ENCODE assay signal across 11 cellular contexts in genomic region chr15:93071469-93071891, GRCh38. TPM values are rescaled to one million over a fixed set of nuclear protein-coding genes. Genes with fewer than 3 reads are reported as not detected.
DNase-seq lines count a peak whose midpoint lies in the region; ATAC-seq, FAIRE-seq and TF ChIP-seq lines count a peak whose summit lies in the region.
"Had no signal": no experiment of that assay in that cellular context is flagged by ENCODE, and none has a peak within 500 bp of the region (broad histone marks: within the 10 kb centered on the region; RNA-seq: fewer than 3 reads in every experiment).

No MANE protein-coding gene starts in this region.

- H3K36me3 ChIP-seq in kidney (ENCODE audit: control insufficient read depth in 1 of 2, insufficient read depth in 2 of 2, low read length in 2 of 2) (no peaks in the 10 kb centered on the region), skeletal muscle tissue (ENCODE audit: control insufficient read depth in 3 of 3, insufficient read depth in 3 of 3, low read length in 3 of 3) (peaks cover 0 to 7% (median 3%) of the 10 kb centered on the region in 3 donors)

- H3K27ac ChIP-seq in H9 (ENCODE audit: insufficient read length, low read depth, low read length) (no peak overlapping the region), caudate nucleus (ENCODE audit: low read depth, low read length) (peak overlapping the region; percentile 26), kidney (ENCODE audit: low read depth in 2 of 2, low read length in 2 of 2) (no peak overlapping the region), skeletal muscle tissue (ENCODE audit: low read depth, low read length) (peak overlapping the region; percentile 85)

- no peak overlapping the region for H2BK15ac ChIP-seq in H9 (ENCODE audit: low read depth, low read length)

- H3K9ac ChIP-seq in H9 (ENCODE audit: extremely low read depth, insufficient read length, low read length): peak overlapping the region; percentile 9
- peak overlapping the region in 1 of 2 donors; percentile 46 for H3K9ac ChIP-seq in kidney (ENCODE audit: low read length in 2 of 2)
- peak overlapping the region; percentile 78 to 92 (median 87) for H3K9ac ChIP-seq in skeletal muscle tissue (ENCODE audit: low read depth in 1 of 3, low read length in 3 of 3)

- H4K20me1 ChIP-seq in H9 (ENCODE audit: control insufficient read depth, insufficient read depth, insufficient read length): no peaks in the 10 kb centered on the region

- intact Hi-C loops in kidney (cut with DNase I): no loop called here

- no peak overlapping the region for H4K8ac ChIP-seq in H9 (replicated peaks; ENCODE audit: insufficient read length, low read depth, low read length)

- H3T11ph ChIP-seq in H9 (ENCODE audit: low read length): no peak overlapping the region

- no peak overlapping the region; the same call in 1 of the 2 replicates for H3K14ac ChIP-seq in H9 (ENCODE audit: insufficient read depth, low read length)

- H3K4me1 ChIP-seq in H9 (ENCODE audit: insufficient read depth, low read length): peaks cover 8% of the 10 kb centered on the region; the same call in 1 of the 2 replicates
- peaks cover 4% of the 10 kb centered on the region in 2 donors for H3K4me1 ChIP-seq in kidney (ENCODE audit: control insufficient read depth in 1 of 2, insufficient read depth in 1 of 2, low read depth in 1 of 2, low read length in 2 of 2)
- peaks cover 67 to 81% (median 80%) of the 10 kb centered on the region in 3 donors for H3K4me1 ChIP-seq in skeletal muscle tissue (ENCODE audit: control insufficient read depth in 3 of 3, insufficient read depth in 3 of 3, low read length in 3 of 3)

- no peak overlapping the region for H2BK20ac ChIP-seq in H9 (ENCODE audit: low read depth, low read length, poor library complexity, severe bottlenecking)

- DNase-seq in H9: no peak
- DNase-seq in caudate nucleus (lab: John Stamatoyannopoulos, UW): no peak
- no peak for DNase-seq in kidney
- DNase-seq in activated CD8-positive, alpha-beta memory T cell treated with anti-CD3 and anti-CD28 coated beads for 24 hours: no peak
- no peak for DNase-seq in stimulated activated naive CD8-positive, alpha-beta T cell treated with anti-CD3 and anti-CD28 coated beads, Interleukin-15, amount 100 ng/mL, for 72 hours
- DNase-seq in cortex of kidney (lab: John Stamatoyannopoulos, UW): no peak
- DNase-seq: activated B cell treated with CpG ODN at 0.5 μM for 24 hours; GF-D8; NK-92 treated with Interleukin-12 subunit alpha and Interleukin-12 subunit beta, amount 100 ng/mL, for 24 hours had no signal

- H4K5ac ChIP-seq in H9 (ENCODE audit: insufficient read length, low read depth, low read length): no peak overlapping the region

- no peak overlapping the region for H2BK12ac ChIP-seq in H9 (ENCODE audit: insufficient read length, low read depth, low read length)

- no peak overlapping the region for H2BK120ac ChIP-seq in H9 (ENCODE audit: low read depth, low read length, poor library complexity, severe bottlenecking)

- peaks cover 5% of the 10 kb centered on the region for H3K79me1 ChIP-seq in H9 (ENCODE audit: insufficient read depth, low read depth, low read length, poor library complexity, severe bottlenecking)

- H3K4me3 ChIP-seq in kidney (ENCODE audit: low read length in 2 of 2) (peak overlapping the region; percentile 46 to 68), skeletal muscle tissue (ENCODE audit: low read length in 3 of 3) (peak overlapping the region; percentile 73 to 85 (median 83))

- peaks cover 17 to 52% (median 26%) of the 10 kb centered on the region in 3 experiments for H3K36me3 Mint-ChIP-seq in H9 (ENCODE audit: insufficient read depth in 1 of 3, low read depth in 3 of 3)

- peaks cover 19% of the 10 kb centered on the region for H3K23me2 ChIP-seq in H9 (ENCODE audit: insufficient read length, low read depth, low read length, poor library complexity, severe bottlenecking)

- H2AK5ac ChIP-seq in H9 (ENCODE audit: insufficient read length, low read length): no peak overlapping the region

- no peak overlapping the region for H3K18ac ChIP-seq in H9 (ENCODE audit: insufficient read length, low read depth, low read length)

- H3K27ac Mint-ChIP-seq in H9: peak overlapping the region; percentile 87 to 99 (median 96); a peak in 6 of 7 replicates
- H3K27ac Mint-ChIP-seq in stimulated activated naive CD8-positive, alpha-beta T cell treated with anti-CD3 and anti-CD28 coated beads, Interleukin-15, amount 100 ng/mL, for 72 hours: no peak overlapping the region
- H3K27ac Mint-ChIP-seq: activated B cell treated with CpG ODN at 0.5 μM for 24 hours had no signal

- TF ChIP-seq CTCF in H9 (conservative IDR thresholded peaks at IDR 0.05) (no peak), kidney (IDR thresholded peaks at IDR 0.05; ENCODE audit: borderline replicate concordance, extremely low read depth, insufficient read depth) (no peak)

- no peak for ATAC-seq in HG03095 (IDR thresholded peaks at IDR 0.05; ENCODE audit: unreplicated experiment)
- ATAC-seq in stimulated activated naive CD8-positive, alpha-beta T cell treated with anti-CD3 and anti-CD28 coated beads, Interleukin-15, amount 100 ng/mL, for 72 hours: no peak

- no peak overlapping the region for H3K23ac ChIP-seq in H9 (ENCODE audit: insufficient read length, low read depth, low read length)

- peak overlapping the region; percentile 87 to 98 for H3K4me3 Mint-ChIP-seq in H9
- peak overlapping the region in 1 of 2 donors; percentile 81 for H3K4me3 Mint-ChIP-seq in stimulated activated naive CD8-positive, alpha-beta T cell treated with anti-CD3 and anti-CD28 coated beads, Interleukin-15, amount 100 ng/mL, for 72 hours
- H3K4me3 Mint-ChIP-seq: activated B cell treated with CpG ODN at 0.5 μM for 24 hours had no signal

- no peak overlapping the region for H3K56ac ChIP-seq in H9 (ENCODE audit: insufficient read length, low read depth, low read length)

- peaks cover 65 to 75% of the 10 kb centered on the region in 2 experiments for H3K4me1 Mint-ChIP-seq in H9
- H3K4me1 Mint-ChIP-seq in stimulated activated naive CD8-positive, alpha-beta T cell treated with anti-CD3 and anti-CD28 coated beads, Interleukin-15, amount 100 ng/mL, for 72 hours: peaks cover 24% of the 10 kb centered on the region

- no peak overlapping the region for H4K91ac ChIP-seq in H9 (ENCODE audit: insufficient read length, low read depth, low read length)

- no peak for FAIRE-seq in kidney (lab: Jason Lieb, UNC)

- H3K27me3 ChIP-seq in H9 (ENCODE audit: insufficient read depth, low read length) (no peaks in the 10 kb centered on the region; the same call in 1 of the 2 replicates), skeletal muscle tissue (ENCODE audit: control insufficient read depth in 3 of 3, insufficient read depth in 3 of 3, low read length in 3 of 3) (no peaks in the 10 kb centered on the region)

- H3K4me2 ChIP-seq in H9 (ENCODE audit: insufficient read depth, insufficient read length, low read length): peak overlapping the region; percentile 52

- H2BK5ac ChIP-seq in H9 (ENCODE audit: insufficient read length, low read length): no peak overlapping the region

- H3K4ac ChIP-seq in H9 (ENCODE audit: low read depth, low read length): no peak overlapping the region

- H3K9me3 ChIP-seq in H9 (ENCODE audit: control insufficient read depth, low read depth, low read length) (no peaks in the 10 kb centered on the region), kidney (ENCODE audit: control insufficient read depth in 1 of 2, low read length in 2 of 2) (no peaks in the 10 kb centered on the region), skeletal muscle tissue (ENCODE audit: control insufficient read depth in 3 of 3, low read length in 3 of 3) (no peaks in the 10 kb centered on the region)

- H3K27me3 Mint-ChIP-seq in H9 (ENCODE audit: low read depth): peaks cover 29% of the 10 kb centered on the region
- peaks cover 66% of the 10 kb centered on the region for H3K27me3 Mint-ChIP-seq in stimulated activated naive CD8-positive, alpha-beta T cell treated with anti-CD3 and anti-CD28 coated beads, Interleukin-15, amount 100 ng/mL, for 72 hours

- no peak overlapping the region for H2AFZ ChIP-seq in H9 (ENCODE audit: low read length)

- no peaks in the 10 kb centered on the region; a peak in 1 of 5 replicates for H3K9me3 Mint-ChIP-seq in H9
- H3K9me3 Mint-ChIP-seq in stimulated activated naive CD8-positive, alpha-beta T cell treated with anti-CD3 and anti-CD28 coated beads, Interleukin-15, amount 100 ng/mL, for 72 hours: no peaks in the 10 kb centered on the region
- H3K9me3 Mint-ChIP-seq: activated B cell treated with CpG ODN at 0.5 μM for 24 hours had no signal

- peaks cover 23% of the 10 kb centered on the region; the same call in 1 of the 2 replicates for H3K79me2 ChIP-seq in H9 (ENCODE audit: insufficient read depth, low read length)

- WGBS in H9 (ENCODE audit: extremely low coverage, insufficient read length, low lambda C conversion rate): no CpG with 5 or more reads among the region's 18 CpGs

RNA-seq across cellular contexts. Expression of gene RGMA, which starts 17.5 kb away (rescaled TPM):
- 39.8 and 41.4 TPM in 2 replicates for total RNA-seq in H9 (2021)
- total RNA-seq in kidney: 4.7 TPM
- 4.4 TPM for polyA plus RNA-seq in kidney (ENCODE audit: insufficient read depth, low read depth, low replicate concordance)
- 5.7 TPM for total RNA-seq in skeletal muscle tissue
- total RNA-seq: activated B cell treated with CpG ODN at 0.5 μM for 24 hours had no signal

Comparison
In these comparisons a context has a peak if more than half of its experiments do, and no peak if none do; other contexts are left out.
1. H3K27ac ChIP-seq: peak in caudate nucleus (single experiment) and skeletal muscle tissue (single experiment); none in H9 (single experiment) and kidney (0 of 2).
2. H3K27ac Mint-ChIP-seq: peak in H9 (3 of 3); none in stimulated activated naive CD8-positive, alpha-beta T cell treated with anti-CD3 and anti-CD28 coated beads, Interleukin-15, amount 100 ng/mL, for 72 hours (0 of 2).